Comparison of ENCODE assay signal across 1 cellular context in genomic region chr20:56429941-56430340, GRCh38.
TF ChIP-seq lines count a peak whose summit lies in the region.

No MANE protein-coding gene starts in this region.

TF ChIP-seq in GM23338, 12 proteins besides CTCF, POLR2A, EP300 and RAD21:
- TF ChIP-seq REST (IDR thresholded peaks at IDR 0.05; ENCODE audit: unreplicated experiment) (no peak), ZNF114 (CRISPR knock-in tag; IDR thresholded peaks at IDR 0.05) (no peak), CREB1 (CRISPR knock-in tag; IDR thresholded peaks at IDR 0.05; ENCODE audit: low read depth) (no peak), ETS1 (IDR thresholded peaks at IDR 0.05) (no peak), EZH2phosphoT487 (IDR thresholded peaks at IDR 0.05; ENCODE audit: unreplicated experiment) (no peak), JUNB (IDR thresholded peaks at IDR 0.05; ENCODE audit: unreplicated experiment) (no peak), STAT1 (IDR thresholded peaks at IDR 0.05; ENCODE audit: unreplicated experiment) (no peak), ZNF331 (CRISPR knock-in tag; IDR thresholded peaks at IDR 0.05; ENCODE audit: low read depth) (no peak), POLR2AphosphoS5 (IDR thresholded peaks at IDR 0.05; ENCODE audit: low read depth) (no peak), NANOG (IDR thresholded peaks at IDR 0.05; ENCODE audit: borderline replicate concordance) (no peak), EZH2 (IDR thresholded peaks at IDR 0.05; ENCODE audit: low read depth, unreplicated experiment) (no peak), ZNF462 (CRISPR knock-in tag; IDR thresholded peaks at IDR 0.05) (no peak)
